ENCODE assay signal across 15 cellular contexts in genomic region chr16:20915733-20916132, GRCh38.
"Had no signal": no experiment of that assay in that cellular context is flagged by ENCODE, and none has a peak within 500 bp of the region (broad histone marks: within the 10 kb centered on the region; RNA-seq: fewer than 3 reads in every experiment).

No MANE protein-coding gene starts in this region.

- H3K9me3 Mint-ChIP-seq: activated B cell treated with CpG ODN at 0.5 μM for 24 hours; activated CD4-positive, alpha-beta T cell treated with anti-CD3 and anti-CD28 coated beads, Interleukin-2, amount 10 ng/mL, durations not matched to agents 7 days and 5 days; central memory CD8-positive, alpha-beta T cell had no signal

- H3K27ac Mint-ChIP-seq: activated B cell treated with CpG ODN at 0.5 μM for 24 hours; activated CD4-positive, alpha-beta T cell treated with anti-CD3 and anti-CD28 coated beads, Interleukin-2, amount 10 ng/mL, durations not matched to agents 7 days and 5 days had no signal

- DNase-seq: activated B cell treated with CpG ODN at 0.5 μM for 24 hours; activated CD4-positive, alpha-beta T cell treated with anti-CD3 and anti-CD28 coated beads, Interleukin-2, amount 10 ng/mL, durations not matched to agents 7 days and 5 days; activated CD8-positive, alpha-beta memory T cell treated with anti-CD3 and anti-CD28 coated beads for 24 hours; activated naive CD4-positive, alpha-beta T cell treated with Interleukin-2 at 50 U/mL for 16 hours; hypothalamus; lower lobe of right lung; midbrain; pancreas; stimulated activated CD4-positive, alpha-beta T cell treated with anti-CD3 and anti-CD28 coated beads, Interleukin-4, amount 100 ng/mL, for 1 hour; stimulated activated CD8-positive, alpha-beta memory T cell treated with anti-CD3 and anti-CD28 coated beads, Interleukin-4, amount 100 ng/mL, for 48 hours; stimulated activated naive CD8-positive, alpha-beta T cell treated with anti-CD3 and anti-CD28 coated beads, Interleukin-15, Interleukin-2, amounts not matched to agents 100 U/mL and 50 U/mL, for 24 hours; T1000; testis; upper lobe of right lung had no signal

- H3K4me3 Mint-ChIP-seq: activated B cell treated with CpG ODN at 0.5 μM for 24 hours; activated CD4-positive, alpha-beta T cell treated with anti-CD3 and anti-CD28 coated beads, Interleukin-2, amount 10 ng/mL, durations not matched to agents 7 days and 5 days; central memory CD8-positive, alpha-beta T cell had no signal

- ATAC-seq: lower lobe of right lung; pancreas; stimulated activated naive CD8-positive, alpha-beta T cell treated with anti-CD3 and anti-CD28 coated beads, Interleukin-15, Interleukin-2, amounts not matched to agents 100 U/mL and 50 U/mL, for 24 hours; upper lobe of right lung had no signal

- H3K27me3 Mint-ChIP-seq: activated B cell treated with CpG ODN at 0.5 μM for 24 hours; activated CD4-positive, alpha-beta T cell treated with anti-CD3 and anti-CD28 coated beads, Interleukin-2, amount 10 ng/mL, durations not matched to agents 7 days and 5 days; central memory CD8-positive, alpha-beta T cell had no signal
